ENCODE assay signal across 1 cellular context in the genomic region with DNA sequence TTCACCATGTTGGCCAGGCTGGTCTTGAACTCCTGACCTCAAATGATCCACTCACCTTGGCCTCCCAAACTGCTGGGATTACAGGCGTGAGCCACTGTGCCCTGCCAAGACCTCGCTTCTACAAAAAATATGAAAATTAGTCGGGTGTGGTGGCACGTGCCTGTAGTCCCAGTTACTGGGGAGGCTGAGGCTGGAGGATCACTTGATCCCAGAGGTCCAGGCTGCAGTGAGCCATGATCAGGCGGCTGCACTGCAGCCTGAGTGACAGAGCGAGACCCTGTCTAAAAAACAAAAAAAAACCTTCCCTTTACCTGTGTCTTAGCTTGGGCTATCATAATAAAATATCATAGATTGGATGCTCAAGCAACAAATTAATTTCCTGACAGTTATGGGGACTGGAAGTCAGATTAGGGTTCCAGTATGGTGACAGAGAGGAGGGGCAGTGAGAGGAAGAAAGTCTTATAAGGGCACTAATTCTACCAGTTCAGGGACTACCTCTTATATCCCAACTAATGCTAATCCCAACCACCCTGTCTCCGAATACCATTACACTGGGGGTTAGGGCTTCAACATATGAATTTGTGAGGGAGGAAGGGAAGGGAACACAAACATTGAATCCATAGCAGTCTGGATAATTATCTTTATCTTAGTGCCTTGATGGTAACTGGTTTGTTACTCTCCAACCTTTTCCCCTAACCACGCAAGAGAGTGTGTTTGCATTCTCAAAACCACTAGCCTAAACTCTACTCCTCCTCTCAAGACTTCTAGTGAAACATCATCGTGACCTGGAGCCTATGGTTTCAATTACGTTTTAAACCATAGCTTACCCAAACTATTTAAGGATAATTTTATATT.
A peak's percentile ranks its signal among the peaks of the same experiment; 100 is the strongest.
TF ChIP-seq lines count a peak whose summit lies in the region.

No MANE protein-coding gene starts in this region.

TF ChIP-seq in HepG2, 621 proteins besides CTCF, POLR2A, EP300 and RAD21:
- TF ChIP-seq, protein P1, sequence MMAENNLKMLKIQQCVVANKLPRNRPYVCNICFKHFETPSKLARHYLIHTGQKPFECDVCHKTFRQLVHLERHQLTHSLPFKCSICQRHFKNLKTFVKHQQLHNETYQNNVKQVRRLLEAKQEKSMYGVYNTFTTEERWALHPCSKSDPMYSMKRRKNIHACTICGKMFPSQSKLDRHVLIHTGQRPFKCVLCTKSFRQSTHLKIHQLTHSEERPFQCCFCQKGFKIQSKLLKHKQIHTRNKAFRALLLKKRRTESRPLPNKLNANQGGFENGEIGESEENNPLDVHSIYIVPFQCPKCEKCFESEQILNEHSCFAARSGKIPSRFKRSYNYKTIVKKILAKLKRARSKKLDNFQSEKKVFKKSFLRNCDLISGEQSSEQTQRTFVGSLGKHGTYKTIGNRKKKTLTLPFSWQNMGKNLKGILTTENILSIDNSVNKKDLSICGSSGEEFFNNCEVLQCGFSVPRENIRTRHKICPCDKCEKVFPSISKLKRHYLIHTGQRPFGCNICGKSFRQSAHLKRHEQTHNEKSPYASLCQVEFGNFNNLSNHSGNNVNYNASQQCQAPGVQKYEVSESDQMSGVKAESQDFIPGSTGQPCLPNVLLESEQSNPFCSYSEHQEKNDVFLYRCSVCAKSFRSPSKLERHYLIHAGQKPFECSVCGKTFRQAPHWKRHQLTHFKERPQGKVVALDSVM (CRISPR knock-in tag; IDR thresholded peaks at IDR 0.05): peak; percentile 91
- TF ChIP-seq ZNF251 (CRISPR knock-in tag; IDR thresholded peaks at IDR 0.05): no peak
- no peak for TF ChIP-seq ZNF3 (CRISPR knock-in tag; IDR thresholded peaks at IDR 0.05)
- TF ChIP-seq ZNF646 (CRISPR knock-in tag; IDR thresholded peaks at IDR 0.05): no peak
- TF ChIP-seq HNRNPLL (IDR thresholded peaks at IDR 0.05; ENCODE audit: low read depth, low read length, poor library complexity, severe bottlenecking): no peak
- TF ChIP-seq MAFK (conservative IDR thresholded peaks at IDR 0.05 in 1 of 2, IDR thresholded peaks at IDR 0.05 in 1 of 2; ENCODE audit: low read length in 2 of 2): no peak
- no peak for TF ChIP-seq IKZF1 (IDR thresholded peaks at IDR 0.05)
- no peak for TF ChIP-seq TGIF2 (CRISPR knock-in tag; IDR thresholded peaks at IDR 0.05)
- 0 out of 2 replicates have a peak, but pooled peaks have one; percentile 18 for TF ChIP-seq GTF3A (CRISPR knock-in tag; conservative IDR thresholded peaks at IDR 0.05)
- peak; percentile 93 for TF ChIP-seq SNAPC4 (CRISPR knock-in tag; IDR thresholded peaks at IDR 0.05)
- 0 out of 2 replicates have a peak, but pooled peaks have one; percentile 36 for TF ChIP-seq ATF1 (CRISPR knock-in tag; IDR thresholded peaks at IDR 0.05)
- TF ChIP-seq ZNF17 (CRISPR knock-in tag; IDR thresholded peaks at IDR 0.05): no peak
- TF ChIP-seq NR2F2 (IDR thresholded peaks at IDR 0.05; ENCODE audit: borderline replicate concordance, low read depth): no peak
- peak; percentile 78 for TF ChIP-seq SNAPC2 (CRISPR knock-in tag; IDR thresholded peaks at IDR 0.05)
- TF ChIP-seq, protein P2, sequence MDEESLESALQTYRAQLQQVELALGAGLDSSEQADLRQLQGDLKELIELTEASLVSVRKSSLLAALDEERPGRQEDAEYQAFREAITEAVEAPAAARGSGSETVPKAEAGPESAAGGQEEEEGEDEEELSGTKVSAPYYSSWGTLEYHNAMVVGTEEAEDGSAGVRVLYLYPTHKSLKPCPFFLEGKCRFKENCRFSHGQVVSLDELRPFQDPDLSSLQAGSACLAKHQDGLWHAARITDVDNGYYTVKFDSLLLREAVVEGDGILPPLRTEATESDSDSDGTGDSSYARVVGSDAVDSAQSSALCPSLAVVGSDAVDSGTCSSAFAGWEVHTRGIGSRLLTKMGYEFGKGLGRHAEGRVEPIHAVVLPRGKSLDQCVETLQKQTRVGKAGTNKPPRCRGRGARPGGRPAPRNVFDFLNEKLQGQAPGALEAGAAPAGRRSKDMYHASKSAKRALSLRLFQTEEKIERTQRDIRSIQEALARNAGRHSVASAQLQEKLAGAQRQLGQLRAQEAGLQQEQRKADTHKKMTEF (CRISPR knock-in tag; IDR thresholded peaks at IDR 0.05): no peak
- TF ChIP-seq ZNF232 (CRISPR knock-in tag; IDR thresholded peaks at IDR 0.05; ENCODE audit: borderline replicate concordance): no peak
- peak; percentile 22; the same call in 1 of the 2 replicates for TF ChIP-seq POLR2AphosphoS5 (IDR thresholded peaks at IDR 0.05; ENCODE audit: low read depth, low read length)
- no peak for TF ChIP-seq ZNF713 (CRISPR knock-in tag; IDR thresholded peaks at IDR 0.05)
- no peak for TF ChIP-seq RBFOX2 (IDR thresholded peaks at IDR 0.05; ENCODE audit: low read depth, low read length)
- TF ChIP-seq, protein P3, sequence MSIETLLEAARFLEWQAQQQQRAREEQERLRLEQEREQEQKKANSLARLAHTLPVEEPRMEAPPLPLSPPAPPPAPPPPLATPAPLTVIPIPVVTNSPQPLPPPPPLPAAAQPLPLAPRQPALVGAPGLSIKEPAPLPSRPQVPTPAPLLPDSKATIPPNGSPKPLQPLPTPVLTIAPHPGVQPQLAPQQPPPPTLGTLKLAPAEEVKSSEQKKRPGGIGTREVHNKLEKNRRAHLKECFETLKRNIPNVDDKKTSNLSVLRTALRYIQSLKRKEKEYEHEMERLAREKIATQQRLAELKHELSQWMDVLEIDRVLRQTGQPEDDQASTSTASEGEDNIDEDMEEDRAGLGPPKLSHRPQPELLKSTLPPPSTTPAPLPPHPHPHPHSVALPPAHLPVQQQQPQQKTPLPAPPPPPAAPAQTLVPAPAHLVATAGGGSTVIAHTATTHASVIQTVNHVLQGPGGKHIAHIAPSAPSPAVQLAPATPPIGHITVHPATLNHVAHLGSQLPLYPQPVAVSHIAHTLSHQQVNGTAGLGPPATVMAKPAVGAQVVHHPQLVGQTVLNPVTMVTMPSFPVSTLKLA (IDR thresholded peaks at IDR 0.05): no peak
- peak; percentile 50; the same call in 1 of the 2 replicates for TF ChIP-seq ZMYM3 (CRISPR knock-in tag; IDR thresholded peaks at IDR 0.05)
- TF ChIP-seq SNRNP70 (IDR thresholded peaks at IDR 0.05; ENCODE audit: low read depth, low read length): no peak
- no peak for TF ChIP-seq DMAP1 (CRISPR knock-in tag; IDR thresholded peaks at IDR 0.05)
- no peak for TF ChIP-seq REXO4 (CRISPR knock-in tag; IDR thresholded peaks at IDR 0.05; ENCODE audit: borderline replicate concordance)
- TF ChIP-seq ZSCAN30 (CRISPR knock-in tag; IDR thresholded peaks at IDR 0.05): no peak
- TF ChIP-seq, protein P4, sequence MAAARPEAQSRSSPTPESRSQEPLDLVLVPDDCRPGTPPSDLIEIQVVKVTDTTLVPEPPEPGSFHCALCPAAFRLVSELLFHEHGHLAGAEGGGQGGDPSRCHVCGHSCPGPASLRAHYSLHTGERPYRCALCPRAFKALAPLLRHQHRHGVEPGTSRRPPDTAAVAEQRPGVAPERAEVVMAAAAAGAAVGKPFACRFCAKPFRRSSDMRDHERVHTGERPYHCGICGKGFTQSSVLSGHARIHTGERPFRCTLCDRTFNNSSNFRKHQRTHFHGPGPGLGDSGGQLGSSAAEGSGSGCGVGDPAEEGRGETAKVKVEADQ (CRISPR knock-in tag; IDR thresholded peaks at IDR 0.05; ENCODE audit: borderline replicate concordance): no peak
- TF ChIP-seq, protein P5, sequence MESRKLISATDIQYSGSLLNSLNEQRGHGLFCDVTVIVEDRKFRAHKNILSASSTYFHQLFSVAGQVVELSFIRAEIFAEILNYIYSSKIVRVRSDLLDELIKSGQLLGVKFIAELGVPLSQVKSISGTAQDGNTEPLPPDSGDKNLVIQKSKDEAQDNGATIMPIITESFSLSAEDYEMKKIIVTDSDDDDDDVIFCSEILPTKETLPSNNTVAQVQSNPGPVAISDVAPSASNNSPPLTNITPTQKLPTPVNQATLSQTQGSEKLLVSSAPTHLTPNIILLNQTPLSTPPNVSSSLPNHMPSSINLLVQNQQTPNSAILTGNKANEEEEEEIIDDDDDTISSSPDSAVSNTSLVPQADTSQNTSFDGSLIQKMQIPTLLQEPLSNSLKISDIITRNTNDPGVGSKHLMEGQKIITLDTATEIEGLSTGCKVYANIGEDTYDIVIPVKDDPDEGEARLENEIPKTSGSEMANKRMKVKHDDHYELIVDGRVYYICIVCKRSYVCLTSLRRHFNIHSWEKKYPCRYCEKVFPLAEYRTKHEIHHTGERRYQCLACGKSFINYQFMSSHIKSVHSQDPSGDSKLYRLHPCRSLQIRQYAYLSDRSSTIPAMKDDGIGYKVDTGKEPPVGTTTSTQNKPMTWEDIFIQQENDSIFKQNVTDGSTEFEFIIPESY (CRISPR knock-in tag; IDR thresholded peaks at IDR 0.05): no peak
- no peak for TF ChIP-seq KDM3A (CRISPR knock-in tag; IDR thresholded peaks at IDR 0.05; ENCODE audit: low read depth)
- TF ChIP-seq ZNF792 (CRISPR knock-in tag; IDR thresholded peaks at IDR 0.05): no peak
- TF ChIP-seq TBX2 (CRISPR knock-in tag; IDR thresholded peaks at IDR 0.05; ENCODE audit: borderline replicate concordance): 0 out of 2 replicates have a peak, but pooled peaks have one; percentile 23
- no peak for TF ChIP-seq E2F2 (CRISPR knock-in tag; IDR thresholded peaks at IDR 0.05; ENCODE audit: borderline replicate concordance)
